8 cellular contexts compared by ENCODE assay signal in genomic region chr16:1773703-1774455, GRCh38. TPM values are rescaled to one million over a fixed set of nuclear protein-coding genes. Genes with fewer than 3 reads are reported as not detected.
DNase-seq lines count a peak whose midpoint lies in the region; ATAC-seq, FAIRE-seq and TF ChIP-seq lines count a peak whose summit lies in the region.

No MANE protein-coding gene starts in this region.

- no peak for ATAC-seq in natural killer cell treated with Interleukin-12 subunit alpha and Interleukin-12 subunit beta and Interleukin-15 and Interleukin-18, amount 100 ng/mL, for 72 hours
- no peak for ATAC-seq in HG03175 (IDR thresholded peaks at IDR 0.05; ENCODE audit: unreplicated experiment)
- no peak for ATAC-seq in GM18517 (IDR thresholded peaks at IDR 0.05; ENCODE audit: unreplicated experiment)
- ATAC-seq in GM19351 (IDR thresholded peaks at IDR 0.05; ENCODE audit: unreplicated experiment) = no peak

- in situ Hi-C loops in HAP-1 (cut with MboI; ENCODE audit: low sequenced_read_pairs) = loop anchor here (5.0 kb wide), 1 partner anchor 67 kb away; the partner anchor contains the start of gene MAPK8IP3

- peak overlapping the region in 1 of 2 donors; percentile 43 for H3K27ac Mint-ChIP-seq in natural killer cell treated with Interleukin-12 subunit alpha and Interleukin-12 subunit beta and Interleukin-15 and Interleukin-18, amount 100 ng/mL, for 72 hours

- H3F3A ChIP-seq in SU-DHL-6 (ENCODE audit: insufficient read depth) = peaks cover 16% of the 10 kb centered on the region; the same call in 1 of the 2 replicates

- no peaks in the 10 kb centered on the region for H3K9me3 Mint-ChIP-seq in natural killer cell treated with Interleukin-12 subunit alpha and Interleukin-12 subunit beta and Interleukin-15 and Interleukin-18, amount 100 ng/mL, for 72 hours

- intact Hi-C loops in endothelial cell of umbilical vein (cut with micrococcal nuclease) = loop anchor here (1.0 kb wide), 1 partner anchor 8 kb away; the partner anchor contains the start of genes NUBP2 and SPSB3

- no peak for TF ChIP-seq POLR2A in endothelial cell of umbilical vein (IDR thresholded peaks at IDR 0.05; ENCODE audit: low read depth, low read length)

- H3K4me3 ChIP-seq in AG04450 (ENCODE audit: low read depth, low read length) (peak overlapping the region; percentile 77), HAP-1 (peak overlapping the region; percentile 86), SU-DHL-6 (ENCODE audit: insufficient read depth, low read length, poor library complexity, severe bottlenecking) (peak overlapping the region; percentile 90), endothelial cell of umbilical vein (replicated peaks in 1 of 3; ENCODE audit: insufficient read depth in 1 of 3, low read depth in 1 of 3, low read length in 3 of 3) (peak overlapping the region; percentile 26 to 83 (median 54))

- H3K9me1 ChIP-seq in endothelial cell of umbilical vein (replicated peaks; ENCODE audit: control insufficient read depth, extremely low read depth, insufficient read depth, low read length) = no peaks in the 10 kb centered on the region

- H3K9me2 ChIP-seq in SU-DHL-6 (replicated peaks; ENCODE audit: insufficient read depth, low read length) = no peaks in the 10 kb centered on the region

- H3K4me2 ChIP-seq in SU-DHL-6 (ENCODE audit: low read depth, low read length, poor library complexity, severe bottlenecking) (peak overlapping the region; percentile 95), endothelial cell of umbilical vein (ENCODE audit: insufficient read depth, low read length) (peak overlapping the region; percentile 45)

- H3K36me3 ChIP-seq in HAP-1 (replicated peaks) (peaks cover 52% of the 10 kb centered on the region), SU-DHL-6 (ENCODE audit: low read length) (no peaks in the 10 kb centered on the region), endothelial cell of umbilical vein (ENCODE audit: control insufficient read depth in 2 of 2, extremely low read depth in 1 of 2, insufficient read depth in 2 of 2, low read length in 2 of 2) (peaks cover 0 to 35% of the 10 kb centered on the region in 2 experiments)

- POLR2A ChIA-PET in AG04450 (lab: Yijun Ruan, JAX) (interaction anchor here (1.1 to 1.5 kb wide), 4 partner anchors 9 to 191 kb away, joined by 3 to 8 read pairs (median 4); partner anchors contain the start of genes HAGH, NUBP2, RPS2 and SPSB3), endothelial cell of umbilical vein (lab: Charles Lee) (interaction anchor here (1.4 kb wide), 1 partner anchor 9 kb away, joined by 6 read pairs; the partner anchor contains the start of genes NUBP2 and SPSB3)

- H3K9ac ChIP-seq in SU-DHL-6 (ENCODE audit: low read length) (peak overlapping the region; percentile 93), endothelial cell of umbilical vein (replicated peaks; ENCODE audit: extremely low read depth, insufficient read depth, low read length) (peak overlapping the region; percentile 80)

- H4K20me1 ChIP-seq in SU-DHL-6 (ENCODE audit: low read depth, low read length) (no peaks in the 10 kb centered on the region), endothelial cell of umbilical vein (replicated peaks; ENCODE audit: control insufficient read depth, extremely low read depth, insufficient read depth, low read length) (no peaks in the 10 kb centered on the region)

- DNase-seq in AG04450 (ENCODE audit: low read depth, low spot score) (no peak), HAP-1 (ENCODE audit: low spot score in 2 of 2) (no peak), endothelial cell of umbilical vein (ENCODE audit: low read depth, low spot score) (no peak)
- DNase-seq in natural killer cell treated with Interleukin-12 subunit alpha and Interleukin-12 subunit beta and Interleukin-15 and Interleukin-18, amount 100 ng/mL, for 72 hours (ENCODE audit: low spot score) = no peak

- H3K27me3 ChIP-seq in AG04450 (ENCODE audit: control insufficient read depth, insufficient read depth, low read length) = no peaks in the 10 kb centered on the region
- H3K27me3 ChIP-seq in HAP-1 (ENCODE audit: low read depth) = no peaks in the 10 kb centered on the region
- no peaks in the 10 kb centered on the region for H3K27me3 ChIP-seq in SU-DHL-6 (ENCODE audit: low read length)
- no peaks in the 10 kb centered on the region for H3K27me3 ChIP-seq in endothelial cell of umbilical vein (ENCODE audit: control insufficient read depth in 2 of 2, insufficient read depth in 2 of 2, low read length in 2 of 2)

- peak overlapping the region; percentile 96 for H3K4me3 Mint-ChIP-seq in natural killer cell treated with Interleukin-12 subunit alpha and Interleukin-12 subunit beta and Interleukin-15 and Interleukin-18, amount 100 ng/mL, for 72 hours

- peaks cover 8 to 12% of the 10 kb centered on the region in 2 donors for H3K4me1 Mint-ChIP-seq in natural killer cell treated with Interleukin-12 subunit alpha and Interleukin-12 subunit beta and Interleukin-15 and Interleukin-18, amount 100 ng/mL, for 72 hours (ENCODE audit: low read depth in 2 of 2)

- no peaks in the 10 kb centered on the region for H3K27me3 Mint-ChIP-seq in natural killer cell treated with Interleukin-12 subunit alpha and Interleukin-12 subunit beta and Interleukin-15 and Interleukin-18, amount 100 ng/mL, for 72 hours

- peaks cover 6% of the 10 kb centered on the region; the same call in 1 of the 2 replicates for H3K9me3 ChIP-seq in AG04450 (ENCODE audit: control insufficient read depth, insufficient read depth, low read length)
- H3K9me3 ChIP-seq in HAP-1 = no peaks in the 10 kb centered on the region
- no peaks in the 10 kb centered on the region for H3K9me3 ChIP-seq in SU-DHL-6 (ENCODE audit: insufficient read depth, low read length)
- H3K9me3 ChIP-seq in endothelial cell of umbilical vein (replicated peaks; ENCODE audit: control insufficient read depth, insufficient read depth, low read length) = no peaks in the 10 kb centered on the region

- H3K27ac ChIP-seq in AG04450 (ENCODE audit: low read depth, low read length) (no peak overlapping the region), SU-DHL-6 (ENCODE audit: low read depth, low read length) (peak overlapping the region; percentile 84), endothelial cell of umbilical vein (ENCODE audit: insufficient read depth, low read depth, low read length) (no peak overlapping the region)

- H3K79me2 ChIP-seq in SU-DHL-6 (ENCODE audit: insufficient read depth, low read length) = peaks cover 16% of the 10 kb centered on the region
- H3K79me2 ChIP-seq in endothelial cell of umbilical vein (ENCODE audit: control insufficient read depth, insufficient read depth, low read length) = peaks cover 17% of the 10 kb centered on the region

- FAIRE-seq in endothelial cell of umbilical vein (lab: Jason Lieb, UNC) = peak; percentile 59

- H2AFZ ChIP-seq in SU-DHL-6 (ENCODE audit: low read depth, low read length, severe bottlenecking) (peak overlapping the region; percentile 37), endothelial cell of umbilical vein (ENCODE audit: low read depth, low read length) (peak overlapping the region; percentile 10)

- peaks cover 6% of the 10 kb centered on the region for H3K36me3 Mint-ChIP-seq in natural killer cell treated with Interleukin-12 subunit alpha and Interleukin-12 subunit beta and Interleukin-15 and Interleukin-18, amount 100 ng/mL, for 72 hours

- BruUV-seq in endothelial cell of umbilical vein (replicated peaks; lab: Mats Ljungman, UMichigan) = no TSS peak

- dilution Hi-C loops in endothelial cell of umbilical vein (cut with MboI; ENCODE audit: extremely low pct_ligation_motif_present, low sequenced_read_pairs) = no loop called here

- CTCF ChIA-PET in AG04450 (lab: Charles Lee) = interaction anchor here (0.9 to 1.2 kb wide), 2 partner anchors 9 to 49 kb away, joined by 6 to 9 read pairs; partner anchors contain the start of genes NUBP2 and SPSB3
- CTCF ChIA-PET in endothelial cell of umbilical vein (lab: Charles Lee) = interaction anchor here (1.1 to 2.0 kb wide), 2 partner anchors 8 to 50 kb away, joined by 9 to 16 read pairs; partner anchors contain the start of genes NUBP2 and SPSB3

- TF ChIP-seq CTCF in AG04450 (IDR thresholded peaks at IDR 0.05; ENCODE audit: low read depth, low read length) (no peak; the same call in 1 of the 2 replicates), SU-DHL-6 (IDR thresholded peaks at IDR 0.05; ENCODE audit: insufficient read depth, low read length, poor library complexity, severe bottlenecking) (no peak), endothelial cell of umbilical vein (IDR thresholded peaks at IDR 0.05; ENCODE audit: extremely low read depth in 1 of 2, insufficient read depth in 1 of 2, low read depth in 1 of 2, low read length in 2 of 2) (no peak)

- H3K4me1 ChIP-seq in HAP-1 (peaks cover 6% of the 10 kb centered on the region; the same call in 1 of the 2 replicates), endothelial cell of umbilical vein (ENCODE audit: control insufficient read depth, extremely low read depth, insufficient read depth, low read length) (peaks cover 19% of the 10 kb centered on the region)

RNA-seq across cellular contexts. Expression of gene MRPS34, which starts 0.9 kb away (rescaled TPM):
- polyA plus RNA-seq in AG04450 (2011; rRNA removed) (55.8 and 62.2 TPM in 2 replicates), endothelial cell of umbilical vein (82.1 and 93.8 TPM in 2 replicates)
- 18.3 and 18.8 TPM in 2 replicates for polyA minus RNA-seq in AG04450 (2011; rRNA and poly(A)+ RNA removed)
- 85.2 and 102 TPM in 2 replicates for total RNA-seq in endothelial cell of umbilical vein
- 81.2 and 86.0 TPM in 2 replicates for polyA plus RNA-seq in endothelial cell of umbilical vein (2011; cell fraction: cytosol; rRNA removed)
- 40.4 and 44.0 TPM in 2 replicates for polyA plus RNA-seq in endothelial cell of umbilical vein (2011; cell fraction: nucleus; rRNA removed)
- polyA plus RNA-seq in endothelial cell of umbilical vein (2012) = 72.4 and 87.7 TPM in 2 replicates
- polyA minus RNA-seq in endothelial cell of umbilical vein = 19.5 and 27.6 TPM in 2 replicates
- polyA minus RNA-seq in endothelial cell of umbilical vein (2011; cell fraction: cytosol; rRNA and poly(A)+ RNA removed) = 96.9 TPM
- 4.9 and 9.1 TPM in 2 replicates for polyA minus RNA-seq in endothelial cell of umbilical vein (2011; cell fraction: nucleus; rRNA and poly(A)+ RNA removed)
- 100 to 1,000 TPM in 1 of 2 donors, 10 to 100 TPM in 1; 98.1 to 192 TPM for total RNA-seq in natural killer cell treated with Interleukin-12 subunit alpha and Interleukin-12 subunit beta and Interleukin-15 and Interleukin-18, amount 100 ng/mL, for 72 hours

RNA-seq across cellular contexts. Expression of gene EME2, which starts 1.3 kb away (rescaled TPM):
- polyA plus RNA-seq in AG04450 (2011; rRNA removed) (2.4 and 3.1 TPM in 2 replicates), endothelial cell of umbilical vein (9.7 and 11.5 TPM in 2 replicates)
- 2.4 and 2.5 TPM in 2 replicates for polyA minus RNA-seq in AG04450 (2011; rRNA and poly(A)+ RNA removed)
- total RNA-seq in endothelial cell of umbilical vein = 15.2 and 21.4 TPM in 2 replicates
- polyA plus RNA-seq in endothelial cell of umbilical vein (2011; cell fraction: cytosol; rRNA removed) = 1.8 and 3.9 TPM in 2 replicates
- polyA plus RNA-seq in endothelial cell of umbilical vein (2011; cell fraction: nucleus; rRNA removed) = 74.8 and 82.2 TPM in 2 replicates
- polyA plus RNA-seq in endothelial cell of umbilical vein (2012) = 6.8 and 8.5 TPM in 2 replicates
- 4.0 and 5.9 TPM in 2 replicates for polyA minus RNA-seq in endothelial cell of umbilical vein
- polyA minus RNA-seq in endothelial cell of umbilical vein (2011; cell fraction: cytosol; rRNA and poly(A)+ RNA removed) = 7.8 TPM
- polyA minus RNA-seq in endothelial cell of umbilical vein (2011; cell fraction: nucleus; rRNA and poly(A)+ RNA removed) = 12.6 and 22.9 TPM in 2 replicates
- 10 to 100 TPM; 34.8 to 55.0 TPM for total RNA-seq in natural killer cell treated with Interleukin-12 subunit alpha and Interleukin-12 subunit beta and Interleukin-15 and Interleukin-18, amount 100 ng/mL, for 72 hours

RNA-seq across cellular contexts. Expression of gene NME3, which starts 2.5 kb away (rescaled TPM):
- polyA plus RNA-seq in AG04450 (2011; rRNA removed) (15.6 and 25.5 TPM in 2 replicates), endothelial cell of umbilical vein (74.4 and 133 TPM in 2 replicates)
- polyA minus RNA-seq in AG04450 (2011; rRNA and poly(A)+ RNA removed) = 2.0 and 2.1 TPM in 2 replicates
- 32.0 and 38.2 TPM in 2 replicates for total RNA-seq in endothelial cell of umbilical vein
- 26.0 and 47.9 TPM in 2 replicates for polyA plus RNA-seq in endothelial cell of umbilical vein (2011; cell fraction: cytosol; rRNA removed)
- 67.5 and 75.9 TPM in 2 replicates for polyA plus RNA-seq in endothelial cell of umbilical vein (2011; cell fraction: nucleus; rRNA removed)
- polyA plus RNA-seq in endothelial cell of umbilical vein (2012) = 32.2 and 49.8 TPM in 2 replicates
- polyA minus RNA-seq in endothelial cell of umbilical vein = 8.2 and 8.3 TPM in 2 replicates
- 7.6 TPM for polyA minus RNA-seq in endothelial cell of umbilical vein (2011; cell fraction: cytosol; rRNA and poly(A)+ RNA removed)
- 3.0 and 8.8 TPM in 2 replicates for polyA minus RNA-seq in endothelial cell of umbilical vein (2011; cell fraction: nucleus; rRNA and poly(A)+ RNA removed)
- total RNA-seq in natural killer cell treated with Interleukin-12 subunit alpha and Interleukin-12 subunit beta and Interleukin-15 and Interleukin-18, amount 100 ng/mL, for 72 hours = 10 to 100 TPM; 37.4 to 46.4 TPM

RNA-seq across cellular contexts. Expression of gene SPSB3, which starts 8.5 kb away (rescaled TPM):
- polyA plus RNA-seq in AG04450 (2011; rRNA removed) (11.0 and 13.3 TPM in 2 replicates), endothelial cell of umbilical vein (86.2 and 107 TPM in 2 replicates)
- 8.1 and 8.4 TPM in 2 replicates for polyA minus RNA-seq in AG04450 (2011; rRNA and poly(A)+ RNA removed)
- total RNA-seq in endothelial cell of umbilical vein = 39.0 and 40.5 TPM in 2 replicates
- polyA plus RNA-seq in endothelial cell of umbilical vein (2011; cell fraction: cytosol; rRNA removed) = 25.4 and 47.1 TPM in 2 replicates
- polyA plus RNA-seq in endothelial cell of umbilical vein (2011; cell fraction: nucleus; rRNA removed) = 170 and 171 TPM in 2 replicates
- polyA plus RNA-seq in endothelial cell of umbilical vein (2012) = 24.9 and 40.0 TPM in 2 replicates
- polyA minus RNA-seq in endothelial cell of umbilical vein = 19.1 and 25.7 TPM in 2 replicates
- 15.1 TPM for polyA minus RNA-seq in endothelial cell of umbilical vein (2011; cell fraction: cytosol; rRNA and poly(A)+ RNA removed)
- polyA minus RNA-seq in endothelial cell of umbilical vein (2011; cell fraction: nucleus; rRNA and poly(A)+ RNA removed) = 18.6 and 32.4 TPM in 2 replicates
- total RNA-seq in natural killer cell treated with Interleukin-12 subunit alpha and Interleukin-12 subunit beta and Interleukin-15 and Interleukin-18, amount 100 ng/mL, for 72 hours = 10 to 100 TPM; 26.9 to 30.1 TPM

RNA-seq across cellular contexts. Expression of gene NUBP2, which starts 8.9 kb away (rescaled TPM):
- polyA plus RNA-seq in AG04450 (2011; rRNA removed) = 20.0 and 29.2 TPM in 2 replicates
- polyA minus RNA-seq in AG04450 (2011; rRNA and poly(A)+ RNA removed) = 6.0 and 6.4 TPM in 2 replicates
- total RNA-seq in endothelial cell of umbilical vein = 55.0 and 58.2 TPM in 2 replicates
- 69.6 and 85.4 TPM in 2 replicates for polyA plus RNA-seq in endothelial cell of umbilical vein
- polyA plus RNA-seq in endothelial cell of umbilical vein (2011; cell fraction: cytosol; rRNA removed) = 38.7 and 64.8 TPM in 2 replicates
- polyA plus RNA-seq in endothelial cell of umbilical vein (2011; cell fraction: nucleus; rRNA removed) = 47.3 and 53.2 TPM in 2 replicates
- polyA plus RNA-seq in endothelial cell of umbilical vein (2012) = 37.5 and 46.5 TPM in 2 replicates
- 12.2 and 15.6 TPM in 2 replicates for polyA minus RNA-seq in endothelial cell of umbilical vein
- 48.7 TPM for polyA minus RNA-seq in endothelial cell of umbilical vein (2011; cell fraction: cytosol; rRNA and poly(A)+ RNA removed)
- polyA minus RNA-seq in endothelial cell of umbilical vein (2011; cell fraction: nucleus; rRNA and poly(A)+ RNA removed) = 12.0 and 20.8 TPM in 2 replicates
- total RNA-seq in natural killer cell treated with Interleukin-12 subunit alpha and Interleukin-12 subunit beta and Interleukin-15 and Interleukin-18, amount 100 ng/mL, for 72 hours = 10 to 100 TPM; 47.9 to 81.8 TPM
